Comparison of ENCODE assay signal across 12 cellular contexts in the genomic region with DNA sequence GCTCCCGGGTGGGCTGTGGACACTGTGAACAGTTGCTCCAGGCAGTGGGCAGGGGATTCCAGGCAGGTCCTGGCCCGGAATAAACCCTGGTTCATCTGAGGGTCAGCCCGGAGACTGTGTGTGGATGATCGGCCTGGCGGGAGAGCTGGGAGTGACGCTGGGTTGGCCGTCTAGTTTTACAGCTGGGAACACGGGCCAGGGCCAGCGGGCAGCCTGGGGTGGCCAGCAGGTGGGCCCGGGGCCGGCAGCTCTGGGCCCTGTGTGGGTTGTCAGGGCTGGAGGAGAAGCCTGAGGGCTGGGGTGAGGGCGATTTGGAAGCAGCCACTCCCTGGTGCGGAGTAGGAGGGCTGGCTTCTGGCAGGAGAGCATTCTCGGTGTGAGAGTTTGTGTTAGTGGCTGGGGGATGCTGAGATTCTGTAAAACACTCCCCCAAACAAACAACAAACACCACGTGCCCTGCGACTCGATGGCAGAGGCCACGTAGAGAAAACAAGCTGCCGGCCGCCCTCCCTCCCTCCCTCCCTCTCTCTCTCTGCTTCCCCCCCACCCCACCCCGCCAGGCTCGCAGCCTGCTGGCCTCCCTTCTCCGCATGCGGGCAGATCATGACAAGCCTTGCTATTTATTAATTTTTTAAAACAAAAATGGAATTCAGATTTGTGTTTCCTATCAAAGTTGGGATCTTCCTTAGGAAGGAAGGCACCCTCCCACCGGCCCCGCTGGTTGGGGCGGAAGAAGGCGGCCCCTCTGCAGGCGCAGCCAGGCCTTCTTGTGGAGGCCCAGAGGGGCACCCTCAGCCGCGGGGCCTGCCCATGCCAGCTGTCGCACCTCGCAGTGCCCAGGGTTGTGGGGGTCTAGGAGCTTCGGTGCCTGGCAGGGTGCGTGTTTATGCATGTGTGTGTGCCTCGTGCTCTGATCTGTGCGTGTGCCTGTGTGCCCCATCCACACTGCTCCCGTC. TPM values are rescaled to one million over a fixed set of nuclear protein-coding genes. Genes with fewer than 3 reads are reported as not detected.
DNase-seq lines count a peak whose midpoint lies in the region; ATAC-seq, FAIRE-seq and TF ChIP-seq lines count a peak whose summit lies in the region.
"Had no signal": no experiment of that assay in that cellular context is flagged by ENCODE, and none has a peak within 500 bp of the region (broad histone marks: within the 10 kb centered on the region; RNA-seq: fewer than 3 reads in every experiment).

No MANE protein-coding gene starts in this region.

- no peak for FAIRE-seq in frontal cortex (lab: Jason Lieb, UNC)
- FAIRE-seq: GM19239 had no signal

- no peak for ATAC-seq in mucosa of descending colon
- ATAC-seq: esophagus mucosa had no signal

- peak; percentile 52 for DNase-seq in AG20443 (ENCODE audit: low spot score)
- peak; percentile 37 for DNase-seq in WERI-Rb-1
- DNase-seq in frontal cortex (ENCODE audit: low spot score in 2 of 2): peak; percentile 61 to 75
- DNase-seq in nucleus accumbens (lab: John Stamatoyannopoulos, UW): peak in 35 of 56 donors; percentile 17 to 64 (median 41)
- DNase-seq in SHP77 treated with DMSO at 0.1 percent for 48 hours (lab: John Stamatoyannopoulos, UW): no peak
- DNase-seq in mucosa of descending colon: no peak
- no peak for DNase-seq in NOMO-1 (lab: John Stamatoyannopoulos, UW; ENCODE audit: unreplicated experiment in 2 of 2)
- no peak for DNase-seq in NCI-H1930 (lab: John Stamatoyannopoulos, UW)
- DNase-seq: CD4-positive, CD25-positive, alpha-beta regulatory T cell; T1000 had no signal

- peaks cover 79% of the 10 kb centered on the region for H3K4me1 ChIP-seq in mucosa of descending colon (ENCODE audit: low read depth)

- H3K9me3 ChIP-seq in WERI-Rb-1 (ENCODE audit: severe bottlenecking) (no peaks in the 10 kb centered on the region), mucosa of descending colon (no peaks in the 10 kb centered on the region)

- H3K4me3 ChIP-seq in WERI-Rb-1 (ENCODE audit: low read depth, low read length) (no peak overlapping the region), mucosa of descending colon (no peak overlapping the region)

- H3K36me3 ChIP-seq in WERI-Rb-1 (no peaks in the 10 kb centered on the region), mucosa of descending colon (ENCODE audit: low read depth) (no peaks in the 10 kb centered on the region)

- intact Hi-C loops in mucosa of descending colon (cut with DNase I, micrococcal nuclease): no loop called here

- H3K27me3 ChIP-seq in WERI-Rb-1 (ENCODE audit: insufficient read depth, low read depth, severe bottlenecking): no peaks in the 10 kb centered on the region

- H3K27ac ChIP-seq in WERI-Rb-1: peak overlapping the region; percentile 45

- no peak for TF ChIP-seq CTCF in WERI-Rb-1 (IDR thresholded peaks at IDR 0.05; ENCODE audit: low read depth, low read length)
- TF ChIP-seq CTCF in mucosa of descending colon (IDR thresholded peaks at IDR 0.05): no peak

RNA-seq across cellular contexts. Expression of a gene that starts 49.5 kb away (rescaled TPM):
- total RNA-seq in frontal cortex (3.7 TPM), mucosa of descending colon (100 to 1,000 TPM in 1 of 3 donors, 10 to 100 TPM in 2; 75.2 to 101 (median 85.3) TPM)

Comparison
In these comparisons a context has a peak if more than half of its experiments do, and no peak if none do; other contexts are left out.
1. DNase-seq: peak in AG20443 (single experiment), WERI-Rb-1 (single experiment), frontal cortex (2 of 2) and nucleus accumbens (35 of 56); none in SHP77 treated with DMSO at 0.1 percent for 48 hours (single experiment), mucosa of descending colon (0 of 3), NOMO-1 (0 of 2) and NCI-H1930 (0 of 2).
2. RNA of a gene that starts 49.5 kb away (total RNA-seq): 75.2 to 101 TPM in mucosa of descending colon; 3.7 TPM in frontal cortex (single experiment); every median in the first group is over 10 times any median in the second.